Comparison of ENCODE assay signal across 9 cellular contexts in the genomic region with DNA sequence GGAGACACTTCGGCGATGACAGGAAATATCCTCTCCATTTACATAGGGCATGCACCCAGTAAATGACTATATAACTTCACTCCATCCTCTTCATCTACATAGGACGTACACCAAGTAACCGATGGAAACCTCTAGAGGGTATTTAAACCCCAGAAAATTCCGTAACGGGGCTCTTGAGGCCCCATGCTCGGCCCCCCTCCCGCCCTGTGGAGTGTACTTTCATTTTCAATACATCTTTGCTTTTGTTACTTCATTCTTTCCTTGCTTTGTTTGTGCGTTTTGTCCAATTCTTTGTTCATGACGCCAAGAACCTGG. TPM values are rescaled to one million over a fixed set of nuclear protein-coding genes. Genes with fewer than 3 reads are reported as not detected.
DNase-seq lines count a peak whose midpoint lies in the region; ATAC-seq, FAIRE-seq and TF ChIP-seq lines count a peak whose summit lies in the region.
"Had no signal": no experiment of that assay in that cellular context is flagged by ENCODE, and none has a peak within 500 bp of the region (broad histone marks: within the 10 kb centered on the region; RNA-seq: fewer than 3 reads in every experiment).

No MANE protein-coding gene starts in this region.

- H3K4me2 ChIP-seq in OCI-LY1 (ENCODE audit: low read length): peak overlapping the region; percentile 62
- H3K4me2 ChIP-seq in endothelial cell of umbilical vein (ENCODE audit: insufficient read depth, low read length): peak overlapping the region; percentile 89

- H3K9me3 Mint-ChIP-seq in Calu3 (ENCODE audit: low read depth, unreplicated experiment) (peaks cover 2% of the 10 kb centered on the region), osteocyte (ENCODE audit: unreplicated experiment) (no peaks in the 10 kb centered on the region)

- H3K9me3 ChIP-seq in OCI-LY1 (ENCODE audit: low read length) (no peaks in the 10 kb centered on the region), endothelial cell of umbilical vein (replicated peaks; ENCODE audit: control insufficient read depth, insufficient read depth, low read length) (no peaks in the 10 kb centered on the region)

- H3K27me3 ChIP-seq in OCI-LY1 (ENCODE audit: insufficient read depth, low read length): peaks cover 12% of the 10 kb centered on the region; the same call in 1 of the 2 replicates
- H3K27me3 ChIP-seq in endothelial cell of umbilical vein (ENCODE audit: control insufficient read depth in 2 of 2, insufficient read depth in 2 of 2, low read length in 2 of 2): peaks cover 20 to 26% of the 10 kb centered on the region in 2 experiments

- H3K9me1 ChIP-seq in endothelial cell of umbilical vein (replicated peaks; ENCODE audit: control insufficient read depth, extremely low read depth, insufficient read depth, low read length): no peaks in the 10 kb centered on the region

- TF ChIP-seq CTCF in Calu3 (IDR thresholded peaks at IDR 0.05; ENCODE audit: unreplicated experiment) (no peak), OCI-LY1 (IDR thresholded peaks at IDR 0.05; ENCODE audit: low read length) (no peak), endothelial cell of umbilical vein (IDR thresholded peaks at IDR 0.05; ENCODE audit: extremely low read depth in 1 of 2, insufficient read depth in 1 of 2, low read depth in 1 of 2, low read length in 2 of 2) (no peak), osteocyte (IDR thresholded peaks at IDR 0.05) (no peak)

- H3K27ac Mint-ChIP-seq in Calu3 (ENCODE audit: unreplicated experiment) (peak overlapping the region; percentile 39), osteocyte (ENCODE audit: unreplicated experiment) (no peak overlapping the region)

- ATAC-seq in GM21515 (IDR thresholded peaks at IDR 0.05; ENCODE audit: unreplicated experiment): no peak

- no peaks in the 10 kb centered on the region for H3K9me2 ChIP-seq in OCI-LY1 (ENCODE audit: low read depth, low read length)

- intact Hi-C loops in Calu3 (cut with micrococcal nuclease; ENCODE audit: unreplicated experiment) (loop anchor here (5.0 kb wide), 1 partner anchor 43 kb away; no protein-coding TSS in a partner anchor), endothelial cell of umbilical vein (cut with micrococcal nuclease) (loop anchor here (1.0 kb wide), 1 partner anchor 7 kb away; a partner anchor contains a TSS)

- no peaks in the 10 kb centered on the region for H3K36me3 ChIP-seq in OCI-LY1 (ENCODE audit: insufficient read depth, low read length)
- H3K36me3 ChIP-seq in endothelial cell of umbilical vein (ENCODE audit: control insufficient read depth in 2 of 2, extremely low read depth in 1 of 2, insufficient read depth in 2 of 2, low read length in 2 of 2): no peaks in the 10 kb centered on the region

- H3K4me1 Mint-ChIP-seq in Calu3 (ENCODE audit: low read depth, unreplicated experiment) (peaks cover 11% of the 10 kb centered on the region), osteocyte (ENCODE audit: unreplicated experiment) (peaks cover 21% of the 10 kb centered on the region)

- H3K4me1 ChIP-seq in OCI-LY1 (ENCODE audit: insufficient read depth, low read length, severe bottlenecking): peaks cover 12% of the 10 kb centered on the region
- peaks cover 5% of the 10 kb centered on the region for H3K4me1 ChIP-seq in endothelial cell of umbilical vein (ENCODE audit: control insufficient read depth, extremely low read depth, insufficient read depth, low read length)

- H4K20me1 ChIP-seq in OCI-LY1 (ENCODE audit: insufficient read depth, low read length) (no peaks in the 10 kb centered on the region), endothelial cell of umbilical vein (replicated peaks; ENCODE audit: control insufficient read depth, extremely low read depth, insufficient read depth, low read length) (no peaks in the 10 kb centered on the region)

- CTCF ChIA-PET in Calu3 (lab: Charles Lee) (interaction anchor here (1.0 kb wide), 1 partner anchor 45 kb away, joined by 3 read pairs; no protein-coding TSS in a partner anchor), endothelial cell of umbilical vein (lab: Charles Lee) (interaction anchor here (0.9 to 2.8 kb wide), 13 partner anchors 9 to 56 kb away, joined by 3 to 28 read pairs (median 6); no protein-coding TSS in a partner anchor)

- H3K27ac ChIP-seq in OCI-LY1 (ENCODE audit: low read depth, low read length, poor library complexity, severe bottlenecking) (no peak overlapping the region), endothelial cell of umbilical vein (ENCODE audit: insufficient read depth, low read depth, low read length) (no peak overlapping the region)

- BruUV-seq in Calu3 (replicated peaks; lab: Mats Ljungman, UMichigan) (no TSS peak), endothelial cell of umbilical vein (replicated peaks; lab: Mats Ljungman, UMichigan) (no TSS peak)

- no peaks in the 10 kb centered on the region for H3F3A ChIP-seq in OCI-LY1 (ENCODE audit: insufficient read depth, low read length)

- H3K9ac ChIP-seq in OCI-LY1 (ENCODE audit: low read length): no peak overlapping the region; the same call in 1 of the 2 replicates
- peak overlapping the region; percentile 54 for H3K9ac ChIP-seq in endothelial cell of umbilical vein (replicated peaks; ENCODE audit: extremely low read depth, insufficient read depth, low read length)

- peak overlapping the region; percentile 48 for H3K4me3 ChIP-seq in OCI-LY1 (ENCODE audit: low read depth, low read length, poor library complexity, severe bottlenecking)
- H3K4me3 ChIP-seq in endothelial cell of umbilical vein (replicated peaks in 1 of 3; ENCODE audit: insufficient read depth in 1 of 3, low read depth in 1 of 3, low read length in 3 of 3): peak overlapping the region; percentile 40 to 65 (median 51)

- H3K27me3 Mint-ChIP-seq in Calu3 (ENCODE audit: unreplicated experiment): peaks cover 16% of the 10 kb centered on the region
- peaks cover 32% of the 10 kb centered on the region for H3K27me3 Mint-ChIP-seq in osteocyte (ENCODE audit: unreplicated experiment)

- dilution Hi-C loops in endothelial cell of umbilical vein (cut with MboI; ENCODE audit: extremely low pct_ligation_motif_present, low sequenced_read_pairs): no loop called here

- H2AFZ ChIP-seq in OCI-LY1 (ENCODE audit: low read length): no peak overlapping the region
- peak overlapping the region; percentile 88 for H2AFZ ChIP-seq in endothelial cell of umbilical vein (ENCODE audit: low read depth, low read length)

- H3K4me3 Mint-ChIP-seq in Calu3 (ENCODE audit: low read depth, unreplicated experiment): peak overlapping the region; percentile 93
- peak overlapping the region; percentile 72 for H3K4me3 Mint-ChIP-seq in osteocyte (ENCODE audit: unreplicated experiment)

- H3K79me2 ChIP-seq in OCI-LY1 (ENCODE audit: insufficient read depth, low read length): no peaks in the 10 kb centered on the region
- no peaks in the 10 kb centered on the region for H3K79me2 ChIP-seq in endothelial cell of umbilical vein (ENCODE audit: control insufficient read depth, insufficient read depth, low read length)

- no peak for DNase-seq in Calu3
- DNase-seq in endothelial cell of umbilical vein (ENCODE audit: low read depth, low spot score): no peak
- no peak for DNase-seq in osteocyte (ENCODE audit: extremely low spot score, unreplicated experiment)
- no peak for DNase-seq in HuH-7 (ENCODE audit: low spot score)
- DNase-seq in GF-D8 (lab: John Stamatoyannopoulos, UW): no peak
- no peak for DNase-seq in NCI-H187 treated with DMSO at 0.1 percent for 48 hours (lab: John Stamatoyannopoulos, UW)

- peaks cover 21% of the 10 kb centered on the region for H3K36me3 Mint-ChIP-seq in Calu3 (ENCODE audit: insufficient read depth, unreplicated experiment)
- H3K36me3 Mint-ChIP-seq in osteocyte (ENCODE audit: unreplicated experiment): no peaks in the 10 kb centered on the region

- FAIRE-seq in endothelial cell of umbilical vein (lab: Jason Lieb, UNC): no peak

- TF ChIP-seq POLR2A in endothelial cell of umbilical vein (IDR thresholded peaks at IDR 0.05; ENCODE audit: low read depth, low read length): no peak

- POLR2A ChIA-PET in endothelial cell of umbilical vein (lab: Charles Lee): no interaction called here

TF ChIP-seq in endothelial cell of umbilical vein, 7 proteins besides CTCF, POLR2A, EP300 and RAD21:
- TF ChIP-seq EZH2 (IDR thresholded peaks at IDR 0.05; ENCODE audit: borderline replicate concordance, low read depth, low read length, severe bottlenecking): no peak
- no peak for TF ChIP-seq JUN (IDR thresholded peaks at IDR 0.05; ENCODE audit: borderline replicate concordance, insufficient read depth, insufficient read length, low read depth)

RNA-seq across cellular contexts. Expression of a gene that starts 7.5 kb away (rescaled TPM):
- total RNA-seq in Calu3 (2022) (not detected in 2 replicates), endothelial cell of umbilical vein (8.2 and 10.7 TPM in 2 replicates), osteocyte (not detected in 2 replicates)
- polyA plus RNA-seq in endothelial cell of umbilical vein: 4.8 and 5.7 TPM in 2 replicates
- 6.3 and 6.4 TPM in 2 replicates for polyA plus RNA-seq in endothelial cell of umbilical vein (2011; cell fraction: cytosol; rRNA removed)
- 8.0 and 8.5 TPM in 2 replicates for polyA plus RNA-seq in endothelial cell of umbilical vein (2011; cell fraction: nucleus; rRNA removed)
- 2.2 and 8.5 TPM in 2 replicates for polyA plus RNA-seq in endothelial cell of umbilical vein (2012)
- 2.9 and 4.0 TPM in 2 replicates for polyA minus RNA-seq in endothelial cell of umbilical vein
- not detected for polyA minus RNA-seq in endothelial cell of umbilical vein (2011; cell fraction: cytosol; rRNA and poly(A)+ RNA removed)
- 3.0 and 3.4 TPM in 2 replicates for polyA minus RNA-seq in endothelial cell of umbilical vein (2011; cell fraction: nucleus; rRNA and poly(A)+ RNA removed)
- total RNA-seq: activated CD8-positive, alpha-beta memory T cell treated with anti-CD3 and anti-CD28 coated beads for 36 hours had no signal

RNA-seq across cellular contexts. Expression of a gene that starts 47.7 kb away (rescaled TPM):
- total RNA-seq in Calu3 (2022): 1.1 and 1.4 TPM in 2 replicates
- total RNA-seq in endothelial cell of umbilical vein: 1.5 and 2.1 TPM in 2 replicates
- polyA plus RNA-seq in endothelial cell of umbilical vein: 10.5 and 10.7 TPM in 2 replicates
- 3.6 and 3.8 TPM in 2 replicates for polyA plus RNA-seq in endothelial cell of umbilical vein (2011; cell fraction: cytosol; rRNA removed)
- polyA plus RNA-seq in endothelial cell of umbilical vein (2011; cell fraction: nucleus; rRNA removed): 61.1 and 77.6 TPM in 2 replicates
- 1.5 TPM in 2 replicates for polyA plus RNA-seq in endothelial cell of umbilical vein (2012)
- 10.1 and 16.8 TPM in 2 replicates for polyA minus RNA-seq in endothelial cell of umbilical vein
- polyA minus RNA-seq in endothelial cell of umbilical vein (2011; cell fraction: cytosol; rRNA and poly(A)+ RNA removed): not detected
- polyA minus RNA-seq in endothelial cell of umbilical vein (2011; cell fraction: nucleus; rRNA and poly(A)+ RNA removed): 11.1 and 12.7 TPM in 2 replicates
- total RNA-seq in osteocyte: 0.51 TPM in 1 of 2 replicates, not detected in the other
- total RNA-seq: activated CD8-positive, alpha-beta memory T cell treated with anti-CD3 and anti-CD28 coated beads for 36 hours had no signal
